In the genomic region with DNA sequence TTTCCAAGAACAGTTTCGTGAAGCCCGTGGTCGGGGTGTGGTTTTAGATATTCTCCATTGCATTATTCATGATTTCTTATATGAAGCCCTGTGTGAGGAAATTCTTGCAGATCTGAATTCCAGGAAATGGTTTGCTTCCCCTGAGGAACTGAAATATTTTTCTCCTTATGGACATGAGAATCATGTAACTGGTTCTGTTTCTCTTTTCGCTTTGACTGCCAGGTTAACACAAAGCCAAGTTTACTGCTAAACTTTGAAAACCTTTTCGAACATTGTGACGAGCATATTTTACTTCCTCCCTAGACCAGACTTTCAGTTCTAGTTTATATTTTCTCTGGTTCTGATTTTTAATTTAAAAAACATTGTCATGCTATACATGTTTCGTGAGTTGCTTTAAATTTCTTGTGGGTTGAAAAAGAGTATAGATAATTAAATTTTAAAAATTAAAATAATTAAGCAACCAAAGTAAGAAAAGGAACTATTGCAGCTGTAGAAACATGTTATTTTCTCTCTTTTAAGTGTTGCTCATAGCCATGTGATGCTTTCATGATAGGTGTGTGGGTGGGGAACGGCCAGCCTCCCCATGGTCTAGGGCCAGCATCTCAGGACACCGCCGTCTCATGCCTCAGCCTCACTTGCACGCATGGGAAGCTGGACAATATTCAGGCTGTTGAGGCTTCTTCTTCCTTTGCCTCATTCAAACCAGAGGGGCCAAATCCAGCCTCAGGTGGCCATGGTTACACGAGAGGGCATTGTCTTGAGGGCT, we compare ENCODE assay signal across 11 cellular contexts.
A peak's percentile ranks its signal among the peaks of the same experiment; 100 is the strongest.
DNase-seq lines count a peak whose midpoint lies in the region; ATAC-seq and TF ChIP-seq lines count a peak whose summit lies in the region.
"Had no signal": no experiment of that assay in that cellular context is flagged by ENCODE, and none has a peak within 500 bp of the region (broad histone marks: within the 10 kb centered on the region; RNA-seq: fewer than 3 reads in every experiment).

No MANE protein-coding gene starts in this region.

- ATAC-seq in GM21367 (IDR thresholded peaks at IDR 0.05; ENCODE audit: unreplicated experiment) (peak; percentile 74), HG03196 (IDR thresholded peaks at IDR 0.05; ENCODE audit: unreplicated experiment) (peak; percentile 89)

- no peaks in the 10 kb centered on the region for H3K36me3 ChIP-seq in tibial artery
- H3K36me3 ChIP-seq: colonic mucosa had no signal

- peak; percentile 49 for DNase-seq in Daoy (ENCODE audit: low read depth)
- peak; percentile 67 for DNase-seq in fibroblast of mammary gland (ENCODE audit: low read depth)
- no peak for DNase-seq in NCI-H2081 treated with DMSO at 0.1 percent for 48 hours (lab: John Stamatoyannopoulos, UW)
- no peak for DNase-seq in islet precursor cell
- DNase-seq in tibial artery, result no peak
- no peak for DNase-seq in superior temporal gyrus (ENCODE audit: extremely low spot score)
- DNase-seq: activated CD4-positive, alpha-beta T cell treated with anti-CD3 and anti-CD28 coated beads, Interleukin-2, amount 50 U/mL, for 48 hours; colonic mucosa; NCI-H774 had no signal

- H3K4me3 ChIP-seq in fibroblast of mammary gland (ENCODE audit: control insufficient read depth, low read depth, low read length) (no peak overlapping the region), tibial artery (no peak overlapping the region)
- H3K4me3 ChIP-seq: colonic mucosa had no signal

- H3K27ac ChIP-seq in tibial artery, result no peak overlapping the region
- H3K27ac ChIP-seq: colonic mucosa had no signal

- H3K9me3 ChIP-seq in tibial artery, result no peaks in the 10 kb centered on the region
- H3K9me3 ChIP-seq: colonic mucosa had no signal

- intact Hi-C loops in tibial artery (cut with DNase I; ENCODE audit: low total_unique reads), result no loop called here

- TF ChIP-seq CTCF in fibroblast of mammary gland (conservative IDR thresholded peaks at IDR 0.05; ENCODE audit: control insufficient read depth, insufficient read depth, low read depth, low read length), result no peak
- no peak for TF ChIP-seq CTCF in tibial artery (IDR thresholded peaks at IDR 0.05)

- H3K4me1 ChIP-seq in tibial artery, result peaks cover 0 to 8% (median 5%) of the 10 kb centered on the region in 4 donors
- H3K4me1 ChIP-seq: colonic mucosa had no signal

- H3K27me3 ChIP-seq in tibial artery, result no peaks in the 10 kb centered on the region
- H3K27me3 ChIP-seq: colonic mucosa had no signal

Comparison
In these comparisons a context has a peak if more than half of its experiments do, and no peak if none do; other contexts are left out.
1. DNase-seq: peak in Daoy (single experiment) and fibroblast of mammary gland (single experiment); none in NCI-H2081 treated with DMSO at 0.1 percent for 48 hours (single experiment), islet precursor cell (single experiment), tibial artery (0 of 2) and superior temporal gyrus (single experiment).